ENCODE assay signal across 15 cellular contexts in the genomic region with DNA sequence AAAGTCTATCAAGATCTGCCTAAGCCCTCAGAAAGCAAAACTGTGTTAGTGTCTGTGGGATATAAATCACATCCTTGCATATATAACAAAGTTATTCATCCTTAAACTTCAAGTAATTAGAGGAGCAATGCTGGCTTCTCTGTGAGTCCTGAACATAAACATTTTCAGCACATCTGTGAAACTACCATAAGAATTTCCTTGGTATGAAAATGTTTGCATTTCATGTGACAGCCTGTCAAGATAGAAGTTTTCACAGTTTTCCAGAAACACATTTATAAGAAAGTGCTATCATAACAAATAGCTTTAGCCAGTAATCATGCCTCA.
"Had no signal": no experiment of that assay in that cellular context is flagged by ENCODE, and none has a peak within 500 bp of the region (broad histone marks: within the 10 kb centered on the region; RNA-seq: fewer than 3 reads in every experiment).

No MANE protein-coding gene starts in this region.

- H3K27ac Mint-ChIP-seq: activated naive CD8-positive, alpha-beta T cell treated with anti-CD3 and anti-CD28 coated beads for 36 hours; type B pancreatic cell had no signal

- H3K4me1 ChIP-seq: gastrocnemius medialis, psoas muscle had no signal

- H3K27me3 ChIP-seq: gastrocnemius medialis, heart right ventricle had no signal

- ATAC-seq: gastrocnemius medialis; heart right ventricle; naive thymus-derived CD8-positive, alpha-beta T cell; psoas muscle had no signal

- H3K27me3 Mint-ChIP-seq: activated naive CD8-positive, alpha-beta T cell treated with anti-CD3 and anti-CD28 coated beads for 36 hours; naive thymus-derived CD8-positive, alpha-beta T cell; type B pancreatic cell had no signal

- H3K9me3 ChIP-seq: gastrocnemius medialis, heart right ventricle, psoas muscle had no signal

- H3K4me1 Mint-ChIP-seq: activated naive CD8-positive, alpha-beta T cell treated with anti-CD3 and anti-CD28 coated beads for 36 hours had no signal

- H3K36me3 ChIP-seq: gastrocnemius medialis had no signal

- DNase-seq: activated effector memory CD4-positive, alpha-beta T cell treated with Interleukin-2 at 50 U/mL for 16 hours; activated naive CD8-positive, alpha-beta T cell treated with anti-CD3 and anti-CD28 coated beads for 36 hours; activated T-cell treated with anti-CD3 and anti-CD28 coated beads, Interleukin-2, amount 50 U/mL, for 1 hour; anterior cingulate cortex; effector CD4-positive, alpha-beta T cell; gastrocnemius medialis; heart right ventricle; midbrain; naive thymus-derived CD8-positive, alpha-beta T cell; occipital lobe; psoas muscle; stimulated activated CD4-positive, alpha-beta T cell treated with anti-CD3 and anti-CD28 coated beads, Interleukin-2, amount 100 ng/mL, for 24 hours; stimulated activated naive CD4-positive, alpha-beta T cell; substantia nigra had no signal

- H3K4me3 Mint-ChIP-seq: activated naive CD8-positive, alpha-beta T cell treated with anti-CD3 and anti-CD28 coated beads for 36 hours; naive thymus-derived CD8-positive, alpha-beta T cell; type B pancreatic cell had no signal

- H3K4me3 ChIP-seq: gastrocnemius medialis, heart right ventricle, psoas muscle had no signal

- H3K27ac ChIP-seq: gastrocnemius medialis, heart right ventricle, psoas muscle had no signal

- H3K9me3 Mint-ChIP-seq: activated naive CD8-positive, alpha-beta T cell treated with anti-CD3 and anti-CD28 coated beads for 36 hours; naive thymus-derived CD8-positive, alpha-beta T cell; type B pancreatic cell had no signal
